ENCODE assay signal across 9 cellular contexts in the genomic region with DNA sequence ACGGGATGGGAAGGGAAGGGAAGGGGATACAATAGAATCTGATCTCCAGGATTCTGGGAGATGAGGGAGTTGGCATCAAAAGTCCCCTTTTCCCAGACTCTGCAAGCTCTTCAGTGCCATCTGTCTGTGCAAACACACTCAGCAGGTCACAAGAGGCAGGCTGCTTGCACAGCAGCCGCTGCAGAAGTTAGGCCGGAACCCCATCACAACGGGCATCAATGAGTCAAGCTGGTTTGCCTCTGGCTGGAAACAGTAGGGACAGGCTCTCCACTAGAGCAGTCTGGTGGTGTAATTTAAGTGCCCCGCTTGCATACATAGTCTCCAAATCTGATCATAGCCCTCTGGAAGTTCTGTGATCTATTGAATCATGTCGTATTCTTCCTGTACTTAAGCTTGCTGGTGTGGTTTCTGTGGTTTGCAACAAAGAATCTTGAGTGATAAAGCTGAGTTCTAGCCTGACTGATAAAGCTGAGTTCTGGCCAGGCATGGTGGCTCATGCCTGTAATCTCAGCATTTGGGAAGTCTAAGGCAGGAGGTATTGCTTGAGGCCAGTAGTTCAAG. TPM values are rescaled to one million over a fixed set of nuclear protein-coding genes. Genes with fewer than 3 reads are reported as not detected.
A peak's percentile ranks its signal among the peaks of the same experiment; 100 is the strongest.
DNase-seq lines count a peak whose midpoint lies in the region; ATAC-seq and TF ChIP-seq lines count a peak whose summit lies in the region.
"Had no signal": no experiment of that assay in that cellular context is flagged by ENCODE, and none has a peak within 500 bp of the region (broad histone marks: within the 10 kb centered on the region; RNA-seq: fewer than 3 reads in every experiment).

No MANE protein-coding gene starts in this region.

- peaks cover 63% of the 10 kb centered on the region for H3K4me1 ChIP-seq in CD8-positive, alpha-beta T cell (ENCODE audit: insufficient read depth, low read length)
- peaks cover 4% of the 10 kb centered on the region for H3K4me1 ChIP-seq in mucosa of descending colon (ENCODE audit: low read depth)

- no peak overlapping the region for H3K27ac ChIP-seq in CD8-positive, alpha-beta T cell (ENCODE audit: low read depth, low read length)

- no peaks in the 10 kb centered on the region for H3K9me3 ChIP-seq in CD8-positive, alpha-beta T cell (ENCODE audit: low read length)
- H3K9me3 ChIP-seq in T-helper 17 cell (ENCODE audit: control insufficient read depth, low read length, poor library complexity, severe bottlenecking) (no peaks in the 10 kb centered on the region), mucosa of descending colon (no peaks in the 10 kb centered on the region)

- CTCF ChIA-PET in CD8-positive, alpha-beta T cell (lab: Charles Lee): interaction anchor here (0.5 to 5.0 kb wide), 17 partner anchors 9 to 279 kb away, joined by 3 to 48 read pairs (median 4); no protein-coding TSS in a partner anchor

- peak overlapping the region; percentile 89 for H3K27ac Mint-ChIP-seq in CD8-positive, alpha-beta T cell
- H3K27ac Mint-ChIP-seq in T-helper 17 cell: peak overlapping the region; percentile 89
- H3K27ac Mint-ChIP-seq in activated naive CD8-positive, alpha-beta T cell treated with anti-CD3 and anti-CD28 coated beads, Interleukin-2, amount 10 ng/mL, durations not matched to agents 7 days and 5 days: peak overlapping the region; percentile 85

- no peaks in the 10 kb centered on the region for H3K27me3 ChIP-seq in CD8-positive, alpha-beta T cell (ENCODE audit: insufficient read depth, low read length)

- peak; percentile 54 to 92 (median 75) for DNase-seq in CD8-positive, alpha-beta T cell
- peak; percentile 36 to 68 (median 55) for DNase-seq in T-helper 17 cell
- DNase-seq in activated naive CD8-positive, alpha-beta T cell treated with anti-CD3 and anti-CD28 coated beads, Interleukin-2, amount 10 ng/mL, durations not matched to agents 7 days and 5 days: peak; percentile 67
- DNase-seq in mucosa of descending colon: peak in 1 of 3 donors; percentile 43
- DNase-seq in cardiac septum (ENCODE audit: low spot score): no peak

- peaks cover 3% of the 10 kb centered on the region for H3K9me3 Mint-ChIP-seq in CD8-positive, alpha-beta T cell
- peaks cover 4% of the 10 kb centered on the region for H3K9me3 Mint-ChIP-seq in activated naive CD8-positive, alpha-beta T cell treated with anti-CD3 and anti-CD28 coated beads, Interleukin-2, amount 10 ng/mL, durations not matched to agents 7 days and 5 days

- peak overlapping the region; percentile 51 for H3K4me3 Mint-ChIP-seq in CD8-positive, alpha-beta T cell
- peak overlapping the region; percentile 68 for H3K4me3 Mint-ChIP-seq in T-helper 17 cell
- H3K4me3 Mint-ChIP-seq in activated naive CD8-positive, alpha-beta T cell treated with anti-CD3 and anti-CD28 coated beads, Interleukin-2, amount 10 ng/mL, durations not matched to agents 7 days and 5 days: peak overlapping the region; percentile 55

- H3K27me3 Mint-ChIP-seq in CD8-positive, alpha-beta T cell (ENCODE audit: low read depth): no peaks in the 10 kb centered on the region
- no peaks in the 10 kb centered on the region for H3K27me3 Mint-ChIP-seq in T-helper 17 cell
- no peaks in the 10 kb centered on the region for H3K27me3 Mint-ChIP-seq in activated naive CD8-positive, alpha-beta T cell treated with anti-CD3 and anti-CD28 coated beads, Interleukin-2, amount 10 ng/mL, durations not matched to agents 7 days and 5 days

- no peaks in the 10 kb centered on the region for H3K36me3 ChIP-seq in CD8-positive, alpha-beta T cell (ENCODE audit: insufficient read depth, low read length)
- H3K36me3 ChIP-seq in mucosa of descending colon (ENCODE audit: low read depth): no peaks in the 10 kb centered on the region

- H3K4me1 Mint-ChIP-seq in CD8-positive, alpha-beta T cell (ENCODE audit: low read depth): peaks cover 64% of the 10 kb centered on the region
- peaks cover 38% of the 10 kb centered on the region for H3K4me1 Mint-ChIP-seq in T-helper 17 cell
- peaks cover 50% of the 10 kb centered on the region for H3K4me1 Mint-ChIP-seq in activated naive CD8-positive, alpha-beta T cell treated with anti-CD3 and anti-CD28 coated beads, Interleukin-2, amount 10 ng/mL, durations not matched to agents 7 days and 5 days

- no peak overlapping the region for H3K4me3 ChIP-seq in CD8-positive, alpha-beta T cell (ENCODE audit: low read depth, low read length)
- no peak overlapping the region for H3K4me3 ChIP-seq in mucosa of descending colon
- H3K4me3 ChIP-seq: skin epidermis had no signal

- H3K36me3 Mint-ChIP-seq in CD8-positive, alpha-beta T cell: no peaks in the 10 kb centered on the region
- H3K36me3 Mint-ChIP-seq in T-helper 17 cell (ENCODE audit: low read depth): no peaks in the 10 kb centered on the region
- peaks cover 13% of the 10 kb centered on the region for H3K36me3 Mint-ChIP-seq in activated naive CD8-positive, alpha-beta T cell treated with anti-CD3 and anti-CD28 coated beads, Interleukin-2, amount 10 ng/mL, durations not matched to agents 7 days and 5 days

- no peak for TF ChIP-seq CTCF in CD8-positive, alpha-beta T cell (IDR thresholded peaks at IDR 0.05)
- TF ChIP-seq CTCF in LNCAP (IDR thresholded peaks at IDR 0.05) (peak; percentile 50), mucosa of descending colon (IDR thresholded peaks at IDR 0.05) (no peak)

- intact Hi-C loops in CD8-positive, alpha-beta T cell (cut with DNase I, micrococcal nuclease): loop anchor here (1.0 to 2.0 kb wide), 7 partner anchors 10 to 281 kb away; no protein-coding TSS in a partner anchor
- intact Hi-C loops in mucosa of descending colon (cut with DNase I, micrococcal nuclease): no loop called here
- intact Hi-C loops in cardiac septum (cut with DNase I): no loop called here

- POLR2A ChIA-PET in CD8-positive, alpha-beta T cell (lab: Charles Lee): interaction anchor here (0.7 to 2.8 kb wide), 4 partner anchors 11 to 698 kb away, joined by 4 to 13 read pairs (median 8); a partner anchor contains a TSS
- POLR2A ChIA-PET in activated naive CD8-positive, alpha-beta T cell treated with anti-CD3 and anti-CD28 coated beads, Interleukin-2, amount 10 ng/mL, durations not matched to agents 7 days and 5 days (lab: Charles Lee): interaction anchor here (0.6 to 1.6 kb wide), 14 partner anchors 10 to 292 kb away, joined by 3 to 7 read pairs (median 5); no protein-coding TSS in a partner anchor

- peak; percentile 87 for ATAC-seq in CD8-positive, alpha-beta T cell
- peak; percentile 93 for ATAC-seq in T-helper 17 cell
- peak; percentile 81 for ATAC-seq in activated naive CD8-positive, alpha-beta T cell treated with anti-CD3 and anti-CD28 coated beads, Interleukin-2, amount 10 ng/mL, durations not matched to agents 7 days and 5 days (ENCODE audit: low read depth)
- peak; percentile 71 for ATAC-seq in mucosa of descending colon
- ATAC-seq in HG03457 (IDR thresholded peaks at IDR 0.05; ENCODE audit: unreplicated experiment): no peak
- ATAC-seq in GM18868 (IDR thresholded peaks at IDR 0.05; ENCODE audit: unreplicated experiment): no peak

RNA-seq across cellular contexts. Expression of a gene that starts 33.7 kb away (rescaled TPM):
- 10 to 100 TPM; 17.6 to 22.6 TPM for total RNA-seq in CD8-positive, alpha-beta T cell
- total RNA-seq in T-helper 17 cell (10 to 100 TPM; 11.6 to 11.9 TPM), mucosa of descending colon (10 to 100 TPM in 1 of 3 donors, 1 to 10 TPM in 2; 8.7 to 12.9 (median 8.9) TPM), cardiac septum (3.0 TPM)
- total RNA-seq in activated naive CD8-positive, alpha-beta T cell treated with anti-CD3 and anti-CD28 coated beads, Interleukin-2, amount 10 ng/mL, durations not matched to agents 7 days and 5 days: 10 to 100 TPM; 20.1 to 21.8 TPM

Comparison
In these comparisons a context has a peak if more than half of its experiments do, and no peak if none do; other contexts are left out.
1. ATAC-seq: peak in CD8-positive, alpha-beta T cell (single experiment), T-helper 17 cell (single experiment), activated naive CD8-positive, alpha-beta T cell treated with anti-CD3 and anti-CD28 coated beads, Interleukin-2, amount 10 ng/mL, durations not matched to agents 7 days and 5 days (single experiment) and mucosa of descending colon (single experiment); none in HG03457 (single experiment) and GM18868 (single experiment).
2. intact Hi-C loops: an anchor here in CD8-positive, alpha-beta T cell (1.0 to 2.0 kb wide); none called in mucosa of descending colon and cardiac septum.
3. Peak in every context shown above with its lines, with median percentiles within 50 percentile points of each other: H3K27ac Mint-ChIP-seq and H3K4me3 Mint-ChIP-seq.